ENCODE assay signal across 23 cellular contexts in genomic region chr10:50982989-50983388, GRCh38.
"Had no signal": no experiment of that assay in that cellular context is flagged by ENCODE, and none has a peak within 500 bp of the region (broad histone marks: within the 10 kb centered on the region; RNA-seq: fewer than 3 reads in every experiment).

No MANE protein-coding gene starts in this region.

- ATAC-seq: esophagus mucosa; gastroesophageal sphincter; left cardiac atrium; left ventricle myocardium superior; naive thymus-derived CD4-positive, alpha-beta T cell; sciatic nerve had no signal

- H3K4me1 ChIP-seq: gastroesophageal sphincter, thyroid gland, uterus had no signal

- H3K27ac ChIP-seq: dorsolateral prefrontal cortex, gastroesophageal sphincter, neutrophil, thyroid gland, uterus had no signal

- H3K36me3 Mint-ChIP-seq: naive thymus-derived CD4-positive, alpha-beta T cell; type B pancreatic cell had no signal

- H3K27me3 ChIP-seq: thyroid gland, uterus had no signal

- H3K9me3 Mint-ChIP-seq: nephron progenitor cell, type B pancreatic cell had no signal

- H3K9me3 ChIP-seq: gastroesophageal sphincter, neutrophil, thyroid gland, uterus had no signal

- H3K4me1 Mint-ChIP-seq: naive thymus-derived CD4-positive, alpha-beta T cell had no signal

- H3K27me3 Mint-ChIP-seq: type B pancreatic cell had no signal

- H3K4me3 Mint-ChIP-seq: naive thymus-derived CD4-positive, alpha-beta T cell; nephron progenitor cell; type B pancreatic cell had no signal

- DNase-seq: cortex of kidney; dorsolateral prefrontal cortex; effector CD8-positive, alpha-beta T cell; foreskin fibroblast; glutamatergic neuron; left cardiac atrium; left ventricle myocardium superior; mesenchymal stem cell; midbrain; naive thymus-derived CD4-positive, alpha-beta T cell; nephron progenitor cell; posterior cingulate gyrus; small intestine; stimulated activated CD4-positive, alpha-beta T cell treated with anti-CD3 and anti-CD28 coated beads, Interleukin-12 subunit alpha, Interleukin-12 subunit beta, amount 100 ng/mL, for 4 hours; stimulated activated naive CD4-positive, alpha-beta T cell treated with Interleukin-2 at 50 U/mL for 16 hours; thyroid gland; uterus had no signal

- H3K27ac Mint-ChIP-seq: naive thymus-derived CD4-positive, alpha-beta T cell; nephron progenitor cell; type B pancreatic cell had no signal

- H3K4me3 ChIP-seq: dorsolateral prefrontal cortex, gastroesophageal sphincter, lung, thyroid gland, uterus had no signal

- H3K36me3 ChIP-seq: gastroesophageal sphincter, neutrophil, thyroid gland, uterus had no signal
